In the genomic region with DNA sequence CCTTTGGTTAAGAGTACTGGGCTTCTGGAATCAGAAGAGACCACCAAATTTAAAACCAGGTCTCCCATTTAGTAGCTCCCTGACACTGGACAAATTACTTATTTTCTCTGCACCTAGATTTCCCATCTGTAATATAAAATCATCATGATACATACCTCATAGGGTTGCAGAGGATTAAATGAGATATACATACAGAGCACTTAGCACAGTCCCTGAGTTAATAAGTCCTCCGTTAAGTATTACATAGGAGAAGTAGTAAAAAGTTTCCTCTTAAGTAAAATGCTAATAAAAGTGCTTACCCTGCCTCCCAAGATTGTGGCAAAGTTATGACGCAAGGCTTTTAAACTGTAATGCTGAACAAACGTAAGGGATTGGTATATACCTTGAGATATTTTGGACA, we compare ENCODE assay signal across 8 cellular contexts. TPM values are rescaled to one million over a fixed set of nuclear protein-coding genes. Genes with fewer than 3 reads are reported as not detected.
DNase-seq lines count a peak whose midpoint lies in the region; ATAC-seq, FAIRE-seq and TF ChIP-seq lines count a peak whose summit lies in the region.

No MANE protein-coding gene starts in this region.

- H3K27me3 Mint-ChIP-seq in CD8-positive, alpha-beta T cell (ENCODE audit: low read depth) = no peaks in the 10 kb centered on the region
- no peaks in the 10 kb centered on the region for H3K27me3 Mint-ChIP-seq in HFFc6 (ENCODE audit: insufficient read depth)
- no peaks in the 10 kb centered on the region for H3K27me3 Mint-ChIP-seq in activated T-helper 17 cell treated with anti-CD3 and anti-CD28 coated beads, Interleukin-2, amount 50 U/mL, for 72 hours

- no peaks in the 10 kb centered on the region for H3K9me3 ChIP-seq in CD8-positive, alpha-beta T cell (ENCODE audit: low read length)
- H3K9me3 ChIP-seq in thymus (ENCODE audit: control insufficient read depth) = no peaks in the 10 kb centered on the region

- WGBS in thymus = 0% methylated on average over 3 of the region's 3 CpGs

- peak; percentile 27 for ATAC-seq in CD8-positive, alpha-beta T cell
- ATAC-seq in activated T-helper 17 cell treated with anti-CD3 and anti-CD28 coated beads, Interleukin-2, amount 50 U/mL, for 72 hours (replicated peaks) = peak; percentile 5
- ATAC-seq in HG03196 (IDR thresholded peaks at IDR 0.05; ENCODE audit: unreplicated experiment) (no peak), HG02588 (IDR thresholded peaks at IDR 0.05; ENCODE audit: unreplicated experiment) (no peak)

- H3K27me3 ChIP-seq in CD8-positive, alpha-beta T cell (ENCODE audit: insufficient read depth, low read length) = no peaks in the 10 kb centered on the region
- H3K27me3 ChIP-seq in thymus (ENCODE audit: control insufficient read depth, insufficient read depth) = no peaks in the 10 kb centered on the region

- peak overlapping the region; percentile 78 for H3K27ac ChIP-seq in CD8-positive, alpha-beta T cell (ENCODE audit: low read depth, low read length)
- peak overlapping the region; percentile 89 for H3K27ac ChIP-seq in thymus (ENCODE audit: low read depth)

- H3K36me3 Mint-ChIP-seq in CD8-positive, alpha-beta T cell = peaks cover 7% of the 10 kb centered on the region
- H3K36me3 Mint-ChIP-seq in HFFc6 (ENCODE audit: low read depth) = no peaks in the 10 kb centered on the region
- H3K36me3 Mint-ChIP-seq in activated T-helper 17 cell treated with anti-CD3 and anti-CD28 coated beads, Interleukin-2, amount 50 U/mL, for 72 hours (ENCODE audit: low read depth) = peaks cover 10% of the 10 kb centered on the region

- intact Hi-C loops in CD8-positive, alpha-beta T cell (cut with DNase I, micrococcal nuclease) = loop anchor here (2.0 to 10.0 kb wide), 4 partner anchors 380 to 1288 kb away; a partner anchor contains a TSS

- peak overlapping the region; percentile 71 for H3K4me3 ChIP-seq in CD8-positive, alpha-beta T cell (ENCODE audit: low read depth, low read length)
- H3K4me3 ChIP-seq in thymus (ENCODE audit: low read length) = peak overlapping the region; percentile 65

- FAIRE-seq in islet of Langerhans (lab: Jason Lieb, UNC) = peak; percentile 24

- no peaks in the 10 kb centered on the region for H3K9me3 Mint-ChIP-seq in CD8-positive, alpha-beta T cell
- no peaks in the 10 kb centered on the region for H3K9me3 Mint-ChIP-seq in HFFc6
- H3K9me3 Mint-ChIP-seq in activated T-helper 17 cell treated with anti-CD3 and anti-CD28 coated beads, Interleukin-2, amount 50 U/mL, for 72 hours = no peaks in the 10 kb centered on the region

- CTCF ChIA-PET in CD8-positive, alpha-beta T cell (lab: Charles Lee) = no interaction called here

- no peak for TF ChIP-seq CTCF in CD8-positive, alpha-beta T cell (IDR thresholded peaks at IDR 0.05)
- no peak for TF ChIP-seq CTCF in HFFc6 (IDR thresholded peaks at IDR 0.05)

- POLR2A ChIA-PET in CD8-positive, alpha-beta T cell (lab: Charles Lee) = no interaction called here

- DNase-seq in CD8-positive, alpha-beta T cell = no peak
- DNase-seq in HFFc6 (no peak), NCI-H774 (lab: John Stamatoyannopoulos, UW) (no peak)

- peak overlapping the region; percentile 97 for H3K4me3 Mint-ChIP-seq in CD8-positive, alpha-beta T cell
- peak overlapping the region; percentile 95 for H3K4me3 Mint-ChIP-seq in HFFc6
- H3K4me3 Mint-ChIP-seq in activated T-helper 17 cell treated with anti-CD3 and anti-CD28 coated beads, Interleukin-2, amount 50 U/mL, for 72 hours = peak overlapping the region; percentile 91

- peaks cover 9% of the 10 kb centered on the region for H3K4me1 ChIP-seq in CD8-positive, alpha-beta T cell (ENCODE audit: insufficient read depth, low read length)
- no peaks in the 10 kb centered on the region for H3K4me1 ChIP-seq in thymus (ENCODE audit: control insufficient read depth, insufficient read depth, low read length)

- no peaks in the 10 kb centered on the region for H3K36me3 ChIP-seq in CD8-positive, alpha-beta T cell (ENCODE audit: insufficient read depth, low read length)
- H3K36me3 ChIP-seq in thymus (ENCODE audit: control insufficient read depth, insufficient read depth) = no peaks in the 10 kb centered on the region

- H3K27ac Mint-ChIP-seq in CD8-positive, alpha-beta T cell = peak overlapping the region; percentile 99
- peak overlapping the region; percentile 97 for H3K27ac Mint-ChIP-seq in HFFc6
- peak overlapping the region; percentile 96 for H3K27ac Mint-ChIP-seq in activated T-helper 17 cell treated with anti-CD3 and anti-CD28 coated beads, Interleukin-2, amount 50 U/mL, for 72 hours

- peaks cover 32% of the 10 kb centered on the region for H3K4me1 Mint-ChIP-seq in CD8-positive, alpha-beta T cell (ENCODE audit: low read depth)
- peaks cover 13% of the 10 kb centered on the region for H3K4me1 Mint-ChIP-seq in HFFc6 (ENCODE audit: low read depth)
- H3K4me1 Mint-ChIP-seq in activated T-helper 17 cell treated with anti-CD3 and anti-CD28 coated beads, Interleukin-2, amount 50 U/mL, for 72 hours = peaks cover 4% of the 10 kb centered on the region

RNA-seq across cellular contexts. Expression of a gene that starts 0.5 kb away (rescaled TPM):
- total RNA-seq in CD8-positive, alpha-beta T cell = 1 to 10 TPM; 5.0 to 5.4 TPM
- total RNA-seq in HFFc6 (2021; fragmentation: NEBNext Ultra II Directional; extraction: Animal tissue kit (Norgen Biotek cat#: 25700)) = 10 to 100 TPM in 5 of 6 experiments, 1 to 10 TPM in 1; 9.6 to 12.0 (median 11.0) TPM
- total RNA-seq in activated T-helper 17 cell treated with anti-CD3 and anti-CD28 coated beads, Interleukin-2, amount 50 U/mL, for 72 hours = 1 to 10 TPM; 4.2 to 8.3 TPM
- polyA plus RNA-seq in thymus = 3.7 TPM

Comparison
In these comparisons a context has a peak if more than half of its experiments do, and no peak if none do; other contexts are left out.
1. ATAC-seq: peak in CD8-positive, alpha-beta T cell (single experiment) and activated T-helper 17 cell treated with anti-CD3 and anti-CD28 coated beads, Interleukin-2, amount 50 U/mL, for 72 hours (single experiment); none in HG03196 (single experiment) and HG02588 (single experiment).
2. Peak in every context shown above with its lines, with median percentiles within 50 percentile points of each other: H3K27ac Mint-ChIP-seq and H3K4me3 Mint-ChIP-seq.